8 cellular contexts compared by ENCODE assay signal in genomic region chr22:30968924-30969531, GRCh38. TPM values are rescaled to one million over a fixed set of nuclear protein-coding genes. Genes with fewer than 3 reads are reported as not detected.
DNase-seq lines count a peak whose midpoint lies in the region; ATAC-seq and FAIRE-seq lines count a peak whose summit lies in the region.

Gene TUG1 (plus strand): TSS chr22:30969265.

- peak within 1 kb of the TSS; percentile 92 for H2BK120ac ChIP-seq in mesenchymal stem cell (ENCODE audit: low read depth, low read length)

- peak within 1 kb of the TSS; percentile 93 for H2BK15ac ChIP-seq in mesenchymal stem cell (ENCODE audit: low read depth, poor library complexity, severe bottlenecking)

- peak; percentile 98 for DNase-seq in COLO668 (lab: John Stamatoyannopoulos, UW; ENCODE audit: unreplicated experiment)
- peak; percentile 91 for DNase-seq in HTR-8/SVneo (ENCODE audit: insufficient read length, low spot score)
- DNase-seq in NOMO-1 treated with dmso at 0.1 percent for 144 hours (lab: John Stamatoyannopoulos, UW; ENCODE audit: unreplicated experiment): peak; percentile 91
- peak; percentile 99 for DNase-seq in activated CD8-positive, alpha-beta memory T cell treated with anti-CD3 and anti-CD28 coated beads, Interleukin-2, amount 10 ng/mL, durations not matched to agents 7 days and 5 days
- peak; percentile 99 for DNase-seq in mesenchymal stem cell
- DNase-seq in stimulated activated CD8-positive, alpha-beta memory T cell treated with anti-CD3 and anti-CD28 coated beads, Interleukin-12 subunit alpha, Interleukin-12 subunit beta, amount 100 ng/mL, for 4 hours (ENCODE audit: low read depth): peak; percentile 95

- H3K36me3 ChIP-seq in endocrine pancreas (ENCODE audit: control insufficient read depth, insufficient read depth, low read length) (peaks cover 18% of the 10 kb centered on the region), mesenchymal stem cell (ENCODE audit: control insufficient read depth in 1 of 2, insufficient read depth in 2 of 2, low read depth in 1 of 2, low read length in 2 of 2) (peaks cover 8 to 46% of the 10 kb centered on the region in 2 experiments)

- H3K14ac ChIP-seq in mesenchymal stem cell (ENCODE audit: low read length in 2 of 2): peak within 1 kb of the TSS; percentile 36 to 87

- peak within 1 kb of the TSS in 1 of 2 experiments; percentile 96 for H3K23ac ChIP-seq in mesenchymal stem cell (ENCODE audit: low read length in 2 of 2)

- H3K79me1 ChIP-seq in mesenchymal stem cell (replicated peaks; ENCODE audit: low read length, poor library complexity, severe bottlenecking): peaks cover 6% of the 10 kb centered on the region

- H3K9ac ChIP-seq in endocrine pancreas (ENCODE audit: control insufficient read depth, insufficient read depth, low read length): peak within 1 kb of the TSS; percentile 94
- peak within 1 kb of the TSS; percentile 93 for H3K9ac ChIP-seq in mesenchymal stem cell (ENCODE audit: low read length)

- H3K9me3 Mint-ChIP-seq in activated CD8-positive, alpha-beta memory T cell treated with anti-CD3 and anti-CD28 coated beads, Interleukin-2, amount 10 ng/mL, durations not matched to agents 7 days and 5 days (ENCODE audit: low read depth): peaks cover 18% of the 10 kb centered on the region

- H3K4me1 ChIP-seq in endocrine pancreas (ENCODE audit: control insufficient read depth, insufficient read depth, low read length): peaks cover 10% of the 10 kb centered on the region
- peaks cover 5% of the 10 kb centered on the region for H3K4me1 ChIP-seq in mesenchymal stem cell (ENCODE audit: control insufficient read depth, insufficient read depth, low read depth, low read length)

- peak within 1 kb of the TSS; percentile 88 for H2BK5ac ChIP-seq in mesenchymal stem cell (ENCODE audit: low read depth, low read length, poor library complexity, severe bottlenecking)

- WGBS in mesenchymal stem cell: 0% methylated on average over 48 of the region's 67 CpGs

- peak within 1 kb of the TSS; percentile 97 for H3K27ac Mint-ChIP-seq in activated CD8-positive, alpha-beta memory T cell treated with anti-CD3 and anti-CD28 coated beads, Interleukin-2, amount 10 ng/mL, durations not matched to agents 7 days and 5 days

- peaks cover 79% of the 10 kb centered on the region for H3K36me3 Mint-ChIP-seq in activated CD8-positive, alpha-beta memory T cell treated with anti-CD3 and anti-CD28 coated beads, Interleukin-2, amount 10 ng/mL, durations not matched to agents 7 days and 5 days

- H3K27ac ChIP-seq in mesenchymal stem cell (ENCODE audit: low read length, poor library complexity, severe bottlenecking): peak within 1 kb of the TSS; percentile 94

- peak within 1 kb of the TSS; percentile 96 for H4K8ac ChIP-seq in mesenchymal stem cell (ENCODE audit: low read length)

- H2AFZ ChIP-seq in mesenchymal stem cell (ENCODE audit: low read depth, low read length): peak within 1 kb of the TSS; percentile 72

- H3K27me3 ChIP-seq in endocrine pancreas (ENCODE audit: control insufficient read depth, insufficient read depth, low read length) (no peaks in the 10 kb centered on the region), mesenchymal stem cell (ENCODE audit: control insufficient read depth in 1 of 2, insufficient read depth in 1 of 2, low read length in 2 of 2) (no peaks in the 10 kb centered on the region)

- peak within 1 kb of the TSS; percentile 91 for H3K4me3 Mint-ChIP-seq in activated CD8-positive, alpha-beta memory T cell treated with anti-CD3 and anti-CD28 coated beads, Interleukin-2, amount 10 ng/mL, durations not matched to agents 7 days and 5 days

- H3K18ac ChIP-seq in mesenchymal stem cell (ENCODE audit: low read depth in 1 of 2, low read length in 2 of 2): peak within 1 kb of the TSS; percentile 98 to 99

- H2BK12ac ChIP-seq in mesenchymal stem cell (ENCODE audit: low read length in 2 of 2): peak within 1 kb of the TSS; percentile 71 to 78

- peak within 1 kb of the TSS; percentile 93 for H3K4me2 ChIP-seq in mesenchymal stem cell (ENCODE audit: low read length, poor library complexity, severe bottlenecking)

- H3K4me3 ChIP-seq in endocrine pancreas (ENCODE audit: control insufficient read depth, insufficient read depth, low read length) (peak within 1 kb of the TSS; percentile 93), mesenchymal stem cell (ENCODE audit: insufficient read depth in 1 of 2, low read depth in 1 of 2, low read length in 2 of 2) (peak within 1 kb of the TSS; percentile 85)

- peak; percentile 67 for FAIRE-seq in HTR-8/SVneo (lab: Jason Lieb, UNC)

- CTCF ChIA-PET in activated CD8-positive, alpha-beta memory T cell treated with anti-CD3 and anti-CD28 coated beads, Interleukin-2, amount 10 ng/mL, durations not matched to agents 7 days and 5 days (lab: Charles Lee): interaction anchor here (0.7 to 3.2 kb wide), 13 partner anchors 11 to 697 kb away, joined by 3 to 16 read pairs (median 4); partner anchors contain the start of genes RNF185 and SMTN

- peaks cover 52% of the 10 kb centered on the region for H3K4me1 Mint-ChIP-seq in activated CD8-positive, alpha-beta memory T cell treated with anti-CD3 and anti-CD28 coated beads, Interleukin-2, amount 10 ng/mL, durations not matched to agents 7 days and 5 days

- peak within 1 kb of the TSS; percentile 89 for H4K91ac ChIP-seq in mesenchymal stem cell (ENCODE audit: low read length)

- peaks cover 3% of the 10 kb centered on the region for H3K9me3 ChIP-seq in endocrine pancreas (ENCODE audit: control insufficient read depth, low read length)
- H3K9me3 ChIP-seq in mesenchymal stem cell (ENCODE audit: control insufficient read depth, low read length): peaks cover 16% of the 10 kb centered on the region

- H3K27me3 Mint-ChIP-seq in activated CD8-positive, alpha-beta memory T cell treated with anti-CD3 and anti-CD28 coated beads, Interleukin-2, amount 10 ng/mL, durations not matched to agents 7 days and 5 days: no peaks in the 10 kb centered on the region

- H2AK5ac ChIP-seq in mesenchymal stem cell (ENCODE audit: low read length, severe bottlenecking): peak within 1 kb of the TSS; percentile 90

- ATAC-seq in GM21367 (IDR thresholded peaks at IDR 0.05; ENCODE audit: unreplicated experiment): peak; percentile 72
- ATAC-seq in activated CD8-positive, alpha-beta memory T cell treated with anti-CD3 and anti-CD28 coated beads, Interleukin-2, amount 10 ng/mL, durations not matched to agents 7 days and 5 days: peak; percentile 95

- peak within 1 kb of the TSS; percentile 67 to 97 for H3K4ac ChIP-seq in mesenchymal stem cell (ENCODE audit: low read depth in 1 of 2, low read length in 2 of 2)

RNA-seq across cellular contexts. Expression of gene TUG1, which starts in this region (rescaled TPM):
- total RNA-seq in activated CD8-positive, alpha-beta memory T cell treated with anti-CD3 and anti-CD28 coated beads, Interleukin-2, amount 10 ng/mL, durations not matched to agents 7 days and 5 days: 10 to 100 TPM; 56.7 to 69.8 TPM
- 73.4 TPM for polyA plus RNA-seq in mesenchymal stem cell (2013, experiment 1 of 2)
- 71.8 TPM for polyA plus RNA-seq in mesenchymal stem cell (2013, experiment 2 of 2)

Comparison
In these comparisons a context has a peak if more than half of its experiments do, and no peak if none do; other contexts are left out.
1. Peak in every context shown above with its lines: DNase-seq, ATAC-seq, H3K4me3 ChIP-seq and H3K27ac ChIP-seq.